Comparison of ENCODE assay signal across 8 cellular contexts in genomic region chr12:65279387-65280112, GRCh38. TPM values are rescaled to one million over a fixed set of nuclear protein-coding genes. Genes with fewer than 3 reads are reported as not detected.
DNase-seq lines count a peak whose midpoint lies in the region; ATAC-seq, FAIRE-seq and TF ChIP-seq lines count a peak whose summit lies in the region.

No MANE protein-coding gene starts in this region.

- H3K27me3 ChIP-seq in SU-DHL-6 (ENCODE audit: low read length) (no peaks in the 10 kb centered on the region), skeletal muscle tissue (ENCODE audit: control insufficient read depth in 3 of 3, insufficient read depth in 3 of 3, low read length in 3 of 3) (no peaks in the 10 kb centered on the region)

- H3K9ac ChIP-seq in SU-DHL-6 (ENCODE audit: low read length) (peak overlapping the region; percentile 43), skeletal muscle tissue (ENCODE audit: low read depth in 1 of 3, low read length in 3 of 3) (peak overlapping the region; percentile 87 to 92 (median 90))

- POLR2A ChIA-PET in activated CD4-positive, alpha-beta T cell treated with anti-CD3 and anti-CD28 coated beads, Interleukin-2, amount 10 ng/mL, durations not matched to agents 7 days and 5 days (lab: Charles Lee), result no interaction called here

- peaks cover 3% of the 10 kb centered on the region for H3K4me1 Mint-ChIP-seq in activated CD4-positive, alpha-beta T cell treated with anti-CD3 and anti-CD28 coated beads, Interleukin-2, amount 10 ng/mL, durations not matched to agents 7 days and 5 days
- no peaks in the 10 kb centered on the region for H3K4me1 Mint-ChIP-seq in glutamatergic neuron (ENCODE audit: low read depth, unreplicated experiment)

- FAIRE-seq in frontal cortex (lab: Jason Lieb, UNC), result no peak

- H3K36me3 Mint-ChIP-seq in activated CD4-positive, alpha-beta T cell treated with anti-CD3 and anti-CD28 coated beads, Interleukin-2, amount 10 ng/mL, durations not matched to agents 7 days and 5 days (ENCODE audit: low read depth), result peaks cover 1% of the 10 kb centered on the region
- no peaks in the 10 kb centered on the region for H3K36me3 Mint-ChIP-seq in glutamatergic neuron (ENCODE audit: unreplicated experiment)

- no peaks in the 10 kb centered on the region for H3K9me2 ChIP-seq in SU-DHL-6 (replicated peaks; ENCODE audit: insufficient read depth, low read length)

- H3K27ac ChIP-seq in SU-DHL-6 (ENCODE audit: low read depth, low read length), result no peak overlapping the region
- H3K27ac ChIP-seq in skeletal muscle tissue (ENCODE audit: low read depth, low read length), result peak overlapping the region; percentile 93

- peaks cover 59% of the 10 kb centered on the region for H3K27me3 Mint-ChIP-seq in activated CD4-positive, alpha-beta T cell treated with anti-CD3 and anti-CD28 coated beads, Interleukin-2, amount 10 ng/mL, durations not matched to agents 7 days and 5 days
- peaks cover 6% of the 10 kb centered on the region for H3K27me3 Mint-ChIP-seq in glutamatergic neuron (ENCODE audit: unreplicated experiment)

- ATAC-seq in GM18870 (IDR thresholded peaks at IDR 0.05; ENCODE audit: unreplicated experiment), result no peak

- no peaks in the 10 kb centered on the region for H4K20me1 ChIP-seq in SU-DHL-6 (ENCODE audit: low read depth, low read length)

- H3K9me3 ChIP-seq in SU-DHL-6 (ENCODE audit: insufficient read depth, low read length) (no peaks in the 10 kb centered on the region), skeletal muscle tissue (ENCODE audit: control insufficient read depth in 3 of 3, low read length in 3 of 3) (no peaks in the 10 kb centered on the region)

- TF ChIP-seq CTCF in SU-DHL-6 (IDR thresholded peaks at IDR 0.05; ENCODE audit: insufficient read depth, low read length, poor library complexity, severe bottlenecking), result no peak
- TF ChIP-seq CTCF in glutamatergic neuron (IDR thresholded peaks at IDR 0.05; ENCODE audit: partially characterized antibody, unreplicated experiment), result no peak

- CTCF ChIA-PET in activated CD4-positive, alpha-beta T cell treated with anti-CD3 and anti-CD28 coated beads, Interleukin-2, amount 10 ng/mL, durations not matched to agents 7 days and 5 days (lab: Charles Lee), result no interaction called here

- H3K36me3 ChIP-seq in SU-DHL-6 (ENCODE audit: low read length) (no peaks in the 10 kb centered on the region), skeletal muscle tissue (ENCODE audit: control insufficient read depth in 3 of 3, insufficient read depth in 3 of 3, low read length in 3 of 3) (no peaks in the 10 kb centered on the region)

- H3K9me3 Mint-ChIP-seq in activated CD4-positive, alpha-beta T cell treated with anti-CD3 and anti-CD28 coated beads, Interleukin-2, amount 10 ng/mL, durations not matched to agents 7 days and 5 days, result no peaks in the 10 kb centered on the region
- no peaks in the 10 kb centered on the region for H3K9me3 Mint-ChIP-seq in glutamatergic neuron (ENCODE audit: unreplicated experiment)

- H3K4me3 Mint-ChIP-seq in activated CD4-positive, alpha-beta T cell treated with anti-CD3 and anti-CD28 coated beads, Interleukin-2, amount 10 ng/mL, durations not matched to agents 7 days and 5 days, result peak overlapping the region; percentile 49
- peak overlapping the region; percentile 66 for H3K4me3 Mint-ChIP-seq in glutamatergic neuron (ENCODE audit: unreplicated experiment)

- no peaks in the 10 kb centered on the region for H3K79me2 ChIP-seq in SU-DHL-6 (ENCODE audit: insufficient read depth, low read length)

- H2AFZ ChIP-seq in SU-DHL-6 (ENCODE audit: low read depth, low read length, severe bottlenecking), result peak overlapping the region; percentile 81

- peak overlapping the region; percentile 55 for H3K4me3 ChIP-seq in SU-DHL-6 (ENCODE audit: insufficient read depth, low read length, poor library complexity, severe bottlenecking)
- H3K4me3 ChIP-seq in skeletal muscle tissue (ENCODE audit: low read length in 3 of 3), result peak overlapping the region; percentile 74 to 89 (median 87)

- DNase-seq in activated CD4-positive, alpha-beta T cell treated with anti-CD3 and anti-CD28 coated beads, Interleukin-2, amount 10 ng/mL, durations not matched to agents 7 days and 5 days, result no peak
- DNase-seq in activated CD4-positive, alpha-beta T cell treated with anti-CD3 and anti-CD28 coated beads for 4 hours, result no peak
- DNase-seq in glutamatergic neuron, result no peak
- no peak for DNase-seq in frontal cortex (ENCODE audit: low spot score in 2 of 2)
- DNase-seq in NCI-H128 (lab: John Stamatoyannopoulos, UW; ENCODE audit: unreplicated experiment), result no peak

- H3K4me2 ChIP-seq in SU-DHL-6 (ENCODE audit: low read depth, low read length, poor library complexity, severe bottlenecking), result peak overlapping the region; percentile 52

- H3K4me1 ChIP-seq in skeletal muscle tissue (ENCODE audit: control insufficient read depth in 3 of 3, insufficient read depth in 3 of 3, low read length in 3 of 3), result peaks cover 12 to 18% (median 18%) of the 10 kb centered on the region in 3 donors

- no peak overlapping the region for H3K27ac Mint-ChIP-seq in activated CD4-positive, alpha-beta T cell treated with anti-CD3 and anti-CD28 coated beads, Interleukin-2, amount 10 ng/mL, durations not matched to agents 7 days and 5 days
- no peak overlapping the region for H3K27ac Mint-ChIP-seq in glutamatergic neuron (ENCODE audit: unreplicated experiment)

- no peaks in the 10 kb centered on the region for H3F3A ChIP-seq in SU-DHL-6 (ENCODE audit: insufficient read depth)

RNA-seq across cellular contexts. Expression of gene MSRB3, which starts 1.1 kb away (rescaled TPM):
- total RNA-seq in activated CD4-positive, alpha-beta T cell treated with anti-CD3 and anti-CD28 coated beads, Interleukin-2, amount 10 ng/mL, durations not matched to agents 7 days and 5 days, result not detected
- total RNA-seq in glutamatergic neuron (ENCODE audit: unreplicated experiment) (1.6 TPM), skeletal muscle tissue (34.4 TPM), frontal cortex (3.7 TPM)
